ENCODE assay signal across 8 cellular contexts in genomic region chr18:34492652-34493051, GRCh38.
A peak's percentile ranks its signal among the peaks of the same experiment; 100 is the strongest.
DNase-seq lines count a peak whose midpoint lies in the region; ATAC-seq and TF ChIP-seq lines count a peak whose summit lies in the region.

No MANE protein-coding gene starts in this region.

- H3K36me3 Mint-ChIP-seq in endodermal cell (ENCODE audit: low read depth), result no peaks in the 10 kb centered on the region

- no peaks in the 10 kb centered on the region for H3K27me3 Mint-ChIP-seq in endodermal cell (ENCODE audit: insufficient read depth)

- H3K27ac ChIP-seq in endodermal cell (ENCODE audit: low read depth, low read length), result no peak overlapping the region
- peak overlapping the region; percentile 92 for H3K27ac ChIP-seq in psoas muscle

- intact Hi-C loops in psoas muscle (cut with DNase I) (loop anchor here in 1 of 2 donors (5.0 to 10.0 kb wide), 2 partner anchors 100 to 152 kb away; no protein-coding TSS in a partner anchor), posterior cingulate gyrus (cut with DNase I) (loop anchor here (10.0 kb wide), 2 partner anchors 162 to 292 kb away; no protein-coding TSS in a partner anchor)

- no peaks in the 10 kb centered on the region for H3K9me3 Mint-ChIP-seq in endodermal cell

- in situ Hi-C loops in G401 (cut with HindIII; ENCODE audit: low sequenced_read_pairs), result no loop called here

- H3K9me3 ChIP-seq in endodermal cell (ENCODE audit: control insufficient read depth, low read length) (no peaks in the 10 kb centered on the region), psoas muscle (no peaks in the 10 kb centered on the region)

- H3K4me3 ChIP-seq in endodermal cell (ENCODE audit: low read length) (peak overlapping the region; percentile 84), psoas muscle (peak overlapping the region; percentile 85)

- H3K27ac Mint-ChIP-seq in endodermal cell, result peak overlapping the region; percentile 98

- H3K36me3 ChIP-seq in endodermal cell (ENCODE audit: control insufficient read depth, insufficient read depth, low read length), result no peaks in the 10 kb centered on the region
- H3K36me3 ChIP-seq in psoas muscle (ENCODE audit: insufficient read depth in 1 of 2, low read depth in 1 of 2), result no peaks in the 10 kb centered on the region

- H3K4me1 Mint-ChIP-seq in endodermal cell, result peaks cover 29% of the 10 kb centered on the region

- DNase-seq in G401 (ENCODE audit: low spot score) (peak; percentile 49), NCI-H2196 (lab: John Stamatoyannopoulos, UW; ENCODE audit: unreplicated experiment) (peak; percentile 45), endodermal cell (no peak), psoas muscle (no peak), posterior cingulate gyrus (no peak)

- TF ChIP-seq CTCF in endodermal cell (conservative IDR thresholded peaks at IDR 0.05), result no peak
- TF ChIP-seq CTCF in psoas muscle (IDR thresholded peaks at IDR 0.05), result no peak

- ATAC-seq in psoas muscle (no peak), HG03045 (IDR thresholded peaks at IDR 0.05; ENCODE audit: unreplicated experiment) (no peak), HG02840 (IDR thresholded peaks at IDR 0.05; ENCODE audit: low FRiP score, unreplicated experiment) (no peak), HG02885 (IDR thresholded peaks at IDR 0.05; ENCODE audit: poor library complexity, unreplicated experiment) (no peak)

- peak overlapping the region; percentile 93 for H3K9ac ChIP-seq in endodermal cell (ENCODE audit: extremely low read depth, low read length, poor library complexity, severe bottlenecking)

- no peaks in the 10 kb centered on the region for H3K27me3 ChIP-seq in endodermal cell (ENCODE audit: control insufficient read depth, insufficient read depth, low read length, poor library complexity, severe bottlenecking)
- no peaks in the 10 kb centered on the region for H3K27me3 ChIP-seq in psoas muscle (ENCODE audit: insufficient read depth in 3 of 3, low read length in 2 of 3)

- H3K4me1 ChIP-seq in endodermal cell (ENCODE audit: control insufficient read depth, insufficient read depth, low read length), result no peaks in the 10 kb centered on the region
- peaks cover 22% of the 10 kb centered on the region for H3K4me1 ChIP-seq in psoas muscle

- peak overlapping the region; percentile 82 for H3K4me3 Mint-ChIP-seq in endodermal cell

Comparison
In these comparisons a context has a peak if more than half of its experiments do, and no peak if none do; other contexts are left out.
1. DNase-seq: peak in G401 (single experiment) and NCI-H2196 (single experiment); none in endodermal cell (single experiment), psoas muscle (0 of 2) and posterior cingulate gyrus (0 of 10).